8 cellular contexts compared by ENCODE assay signal in the genomic region with DNA sequence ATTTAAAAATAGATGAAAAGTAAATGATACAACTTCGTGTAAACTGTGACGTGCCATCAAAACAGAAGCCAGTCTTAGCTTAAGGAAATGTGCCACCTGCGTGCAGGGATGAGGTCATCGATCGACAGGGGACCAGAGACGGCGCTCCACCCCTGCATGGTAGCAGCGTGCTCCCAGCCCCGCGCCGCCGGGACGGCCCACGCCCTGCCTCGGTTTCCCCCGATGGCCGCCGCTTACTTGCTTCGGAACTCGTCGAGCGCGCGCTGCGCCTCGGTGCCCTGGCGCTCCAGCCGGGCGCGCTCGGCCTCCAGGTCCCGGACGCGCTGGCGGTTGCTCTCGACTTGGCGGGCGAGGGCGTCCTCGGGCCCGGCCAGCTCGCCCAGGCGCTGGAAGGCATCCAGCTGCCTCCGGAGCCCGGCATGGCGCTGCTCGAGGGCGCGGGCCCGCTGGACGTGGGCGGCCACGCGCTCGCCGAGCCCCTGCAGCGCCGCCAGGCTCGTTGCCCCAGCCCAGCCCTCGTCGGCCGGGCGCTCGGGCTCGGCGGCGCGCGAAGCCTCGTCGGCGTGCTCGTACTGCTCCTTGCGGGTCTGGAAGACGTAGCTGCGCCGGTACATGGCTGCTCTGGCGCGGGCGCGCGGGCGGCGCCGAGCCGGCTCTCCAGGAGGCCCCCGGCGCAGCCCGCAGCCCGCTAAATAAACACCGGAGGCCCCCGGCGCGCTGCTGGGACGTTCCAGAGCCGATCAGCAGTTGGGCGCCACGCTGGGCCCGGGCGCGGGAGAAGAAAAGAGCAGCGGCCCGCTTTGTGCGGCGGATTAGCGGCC. TPM values are rescaled to one million over a fixed set of nuclear protein-coding genes. Genes with fewer than 3 reads are reported as not detected.
A peak's percentile ranks its signal among the peaks of the same experiment; 100 is the strongest.
DNase-seq lines count a peak whose midpoint lies in the region; ATAC-seq and TF ChIP-seq lines count a peak whose summit lies in the region.

Gene BFSP1, minus strand, starts transcription at position 664 of the 821 bp plus-strand sequence. Its CDS starts 50 bp downstream, at position 614.

- in situ Hi-C loops in HAP-1 (cut with MboI; ENCODE audit: low sequenced_read_pairs): no loop called here

- H3K27me3 ChIP-seq in HAP-1 (ENCODE audit: low read depth) (no peaks in the 10 kb centered on the region), esophagus (ENCODE audit: control insufficient read depth in 1 of 2, insufficient read depth in 2 of 2, low read length in 2 of 2) (no peaks in the 10 kb centered on the region), mucosa of rectum (ENCODE audit: control insufficient read depth in 2 of 2, insufficient read depth in 2 of 2, low read length in 2 of 2) (peaks cover 0 to 4% of the 10 kb centered on the region in 2 donors)

- peak within 1 kb of the TSS; percentile 41 to 61 for H3K9ac ChIP-seq in mucosa of rectum (ENCODE audit: low read depth in 1 of 2, low read length in 2 of 2)

- ATAC-seq in stimulated activated memory B cell treated with anti-CD40 and anti-IgM and Interleukin-4, amounts not matched to agents 10 μg/mL and 1 μg/mL and 100 μg/mL, for 72 hours: peak; percentile 57
- no peak for ATAC-seq in GM18870 (IDR thresholded peaks at IDR 0.05; ENCODE audit: unreplicated experiment)

- H3K4me3 Mint-ChIP-seq in CD14-positive monocyte: peak within 1 kb of the TSS; percentile 77 to 89
- peak within 1 kb of the TSS; percentile 62 for H3K4me3 Mint-ChIP-seq in stimulated activated memory B cell treated with anti-CD40 and anti-IgM and Interleukin-4, amounts not matched to agents 10 μg/mL and 1 μg/mL and 100 μg/mL, for 72 hours

- no peaks in the 10 kb centered on the region for H3K36me3 Mint-ChIP-seq in CD14-positive monocyte
- no peaks in the 10 kb centered on the region for H3K36me3 Mint-ChIP-seq in stimulated activated memory B cell treated with anti-CD40 and anti-IgM and Interleukin-4, amounts not matched to agents 10 μg/mL and 1 μg/mL and 100 μg/mL, for 72 hours

- H3K27me3 Mint-ChIP-seq in CD14-positive monocyte (ENCODE audit: low read depth in 3 of 3): peaks cover 19 to 22% (median 19%) of the 10 kb centered on the region in 3 donors
- peaks cover 31% of the 10 kb centered on the region for H3K27me3 Mint-ChIP-seq in stimulated activated memory B cell treated with anti-CD40 and anti-IgM and Interleukin-4, amounts not matched to agents 10 μg/mL and 1 μg/mL and 100 μg/mL, for 72 hours

- H3K27ac Mint-ChIP-seq in CD14-positive monocyte: no peak within 1 kb of the TSS
- no peak within 1 kb of the TSS for H3K27ac Mint-ChIP-seq in stimulated activated memory B cell treated with anti-CD40 and anti-IgM and Interleukin-4, amounts not matched to agents 10 μg/mL and 1 μg/mL and 100 μg/mL, for 72 hours

- peak within 1 kb of the TSS; percentile 25 for H3K4me3 ChIP-seq in HAP-1
- H3K4me3 ChIP-seq in esophagus (ENCODE audit: low read depth in 1 of 2, low read length in 2 of 2): peak within 1 kb of the TSS; percentile 51 to 54
- peak within 1 kb of the TSS; percentile 64 to 65 for H3K4me3 ChIP-seq in mucosa of rectum (ENCODE audit: low read length in 2 of 2)

- H3K4me1 ChIP-seq in HAP-1 (peaks cover 18% of the 10 kb centered on the region), esophagus (ENCODE audit: control insufficient read depth in 2 of 2, insufficient read depth in 2 of 2, low read length in 1 of 2) (peaks cover 0 to 2% of the 10 kb centered on the region in 2 donors), mucosa of rectum (ENCODE audit: control insufficient read depth in 2 of 2, insufficient read depth in 2 of 2, low read length in 2 of 2) (peaks cover 0 to 13% of the 10 kb centered on the region in 2 donors)

- no peak for TF ChIP-seq CTCF in CD14-positive monocyte (IDR thresholded peaks at IDR 0.05)

- H3K9me3 ChIP-seq in HAP-1 (no peaks in the 10 kb centered on the region), esophagus (ENCODE audit: control insufficient read depth in 2 of 2, insufficient read depth in 1 of 2, low read depth in 1 of 2, low read length in 1 of 2) (no peaks in the 10 kb centered on the region), mucosa of rectum (ENCODE audit: control insufficient read depth in 2 of 2, low read length in 2 of 2) (no peaks in the 10 kb centered on the region)

- intact Hi-C loops in CD14-positive monocyte (cut with micrococcal nuclease): loop anchor here in 1 of 2 donors (10.0 kb wide), 1 partner anchor 364 kb away; no protein-coding TSS in a partner anchor

- 1% methylated on average over 103 to 106 of the region's 106 CpGs for WGBS in esophagus, 2 donors

- H3K27ac ChIP-seq in esophagus (ENCODE audit: low read depth in 2 of 2, low read length in 1 of 2): peak within 1 kb of the TSS; percentile 23 to 54
- H3K27ac ChIP-seq in mucosa of rectum (ENCODE audit: low read depth in 2 of 2, low read length in 2 of 2): peak within 1 kb of the TSS; percentile 8 to 23

- peaks cover 0 to 5% (median 0%) of the 10 kb centered on the region in 7 donors for H3K9me3 Mint-ChIP-seq in CD14-positive monocyte
- H3K9me3 Mint-ChIP-seq in stimulated activated memory B cell treated with anti-CD40 and anti-IgM and Interleukin-4, amounts not matched to agents 10 μg/mL and 1 μg/mL and 100 μg/mL, for 72 hours: no peaks in the 10 kb centered on the region

- H3K36me3 ChIP-seq in HAP-1 (replicated peaks) (no peaks in the 10 kb centered on the region), esophagus (ENCODE audit: control insufficient read depth in 2 of 2, insufficient read depth in 2 of 2, low read length in 1 of 2) (no peaks in the 10 kb centered on the region), mucosa of rectum (ENCODE audit: control insufficient read depth in 2 of 2, insufficient read depth in 2 of 2, low read length in 2 of 2) (no peaks in the 10 kb centered on the region)

- peaks cover 13% of the 10 kb centered on the region for H3K4me1 Mint-ChIP-seq in CD14-positive monocyte
- peaks cover 6% of the 10 kb centered on the region for H3K4me1 Mint-ChIP-seq in stimulated activated memory B cell treated with anti-CD40 and anti-IgM and Interleukin-4, amounts not matched to agents 10 μg/mL and 1 μg/mL and 100 μg/mL, for 72 hours

- no peak for DNase-seq in CD14-positive monocyte (ENCODE audit: low spot score)
- DNase-seq in HAP-1 (ENCODE audit: low spot score in 2 of 2): peak; percentile 72 to 85
- peak; percentile 41 to 90 for DNase-seq in NCI-H526 (lab: John Stamatoyannopoulos, UW)
- peak; percentile 24 for DNase-seq in activated T-cell treated with anti-CD3 and anti-CD28 coated beads for 4 hours

RNA-seq across cellular contexts. Expression of gene BFSP1, which starts in this region (rescaled TPM):
- polyA plus RNA-seq in CD14-positive monocyte (not detected), esophagus (1 to 10 TPM in 1 of 2 donors, under 1 TPM in 1; 0.80 to 1.2 TPM)
